Comparison of ENCODE assay signal across 1 cellular context in the genomic region with DNA sequence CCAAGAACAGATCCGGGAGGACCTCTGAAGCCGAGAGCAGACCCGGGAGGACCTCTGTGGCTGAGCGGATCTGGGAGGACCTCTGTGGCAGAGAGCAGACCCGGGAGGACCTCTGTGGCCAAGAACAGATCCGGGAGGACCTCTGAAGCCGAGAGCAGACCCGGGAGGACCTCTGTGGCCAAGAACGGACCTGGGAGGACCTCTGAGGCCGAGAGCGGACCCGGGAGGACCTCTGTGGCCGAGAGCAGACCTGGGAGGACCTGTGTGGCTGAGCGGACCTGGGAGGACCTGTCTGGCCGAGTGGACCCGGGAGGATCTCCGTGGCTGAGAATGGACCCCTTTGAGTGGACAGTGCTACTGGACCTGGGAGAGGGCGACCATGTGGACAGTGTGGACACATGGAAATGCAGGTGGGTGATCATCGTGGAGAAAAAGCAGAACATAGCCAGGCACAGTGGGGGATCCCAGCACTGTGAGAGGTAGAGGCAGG. TPM values are rescaled to one million over a fixed set of nuclear protein-coding genes. Genes with fewer than 3 reads are reported as not detected.
"Had no signal": no experiment of that assay in that cellular context is flagged by ENCODE, and none has a peak within 500 bp of the region (broad histone marks: within the 10 kb centered on the region; RNA-seq: fewer than 3 reads in every experiment).

No MANE protein-coding gene starts in this region.

RNA-seq across cellular contexts. Expression of a gene that starts 16.1 kb away (rescaled TPM):
- total RNA-seq: glomerular endothelial cell had no signal
